Comparison of ENCODE assay signal across 20 cellular contexts in the genomic region with DNA sequence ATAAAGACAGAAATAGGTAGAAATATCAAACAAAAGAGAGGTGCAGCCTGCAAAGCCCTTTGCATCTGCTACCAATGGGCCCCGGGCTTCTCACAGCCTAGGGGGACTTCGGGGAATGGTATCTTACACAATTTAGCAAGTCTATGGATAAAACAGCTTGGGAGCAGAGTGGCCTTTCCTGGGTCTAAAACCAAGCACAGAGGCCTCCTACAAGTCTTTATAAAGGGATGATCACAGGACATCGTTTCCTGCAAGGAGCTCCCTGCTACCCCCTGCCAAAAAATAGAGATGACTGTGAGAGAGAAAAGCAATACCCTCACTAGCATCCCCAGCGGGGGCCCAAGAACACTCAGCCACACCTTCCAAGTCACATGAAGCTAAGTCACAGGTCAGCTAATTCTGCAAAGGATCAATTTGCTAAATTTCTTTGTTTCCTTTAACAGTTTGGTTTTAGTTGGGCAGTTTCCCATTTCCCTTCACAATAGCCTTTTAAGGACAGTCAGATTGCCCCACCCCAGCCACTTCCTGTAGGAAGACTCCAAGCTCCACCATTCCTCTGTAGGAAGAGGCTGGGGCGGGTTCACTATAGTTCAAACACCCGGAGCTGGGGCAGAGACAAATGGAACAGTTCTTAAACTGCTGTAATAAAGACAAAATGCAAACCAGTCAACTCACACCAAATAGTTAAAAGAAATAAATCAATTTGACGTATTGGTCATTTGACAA.
DNase-seq lines count a peak whose midpoint lies in the region; ATAC-seq, FAIRE-seq and TF ChIP-seq lines count a peak whose summit lies in the region.
"Had no signal": no experiment of that assay in that cellular context is flagged by ENCODE, and none has a peak within 500 bp of the region (broad histone marks: within the 10 kb centered on the region; RNA-seq: fewer than 3 reads in every experiment).

No MANE protein-coding gene starts in this region.

- no peak overlapping the region for H3K9ac ChIP-seq in H1 (replicated peaks in 1 of 4; ENCODE audit: extremely low read depth in 1 of 4, low read depth in 3 of 4, low read length in 3 of 4)
- H3K9ac ChIP-seq: BLaER1 treated with 17β-estradiol and CSF1 and Interleukin-3, amounts not matched to agents 10 nM and 100 nM had no signal

- H2AFZ ChIP-seq in H1 (ENCODE audit: low read length) (no peak overlapping the region), osteoblast (ENCODE audit: low read length) (no peak overlapping the region)

- H3K27ac ChIP-seq in H1 (ENCODE audit: low read depth, low read length), result no peak overlapping the region
- H3K27ac ChIP-seq in osteoblast (ENCODE audit: low read depth, low read length), result no peak overlapping the region
- H3K27ac ChIP-seq: BLaER1 treated with 17β-estradiol and CSF1 and Interleukin-3, amounts not matched to agents 10 nM and 100 nM; HL-60 had no signal

- H2BK12ac ChIP-seq in H1 (ENCODE audit: low read depth, low read length), result 0 out of 2 replicates have a peak overlapping the region, but pooled peaks have one; percentile 35

- H2AK5ac ChIP-seq in H1 (ENCODE audit: low read depth, low read length), result no peak overlapping the region

- H3K4me1 ChIP-seq in H1 (replicated peaks in 1 of 4; ENCODE audit: control insufficient read depth in 3 of 4, insufficient read depth in 4 of 4, low read length in 3 of 4) (peaks cover 0 to 26% (median 14%) of the 10 kb centered on the region in 4 experiments; a peak in 5 of 7 replicates), osteoblast (ENCODE audit: insufficient read depth, low read length) (no peaks in the 10 kb centered on the region)
- H3K4me1 ChIP-seq: Caco-2, HAP-1 had no signal

- H2BK15ac ChIP-seq in H1 (ENCODE audit: low read length), result no peak overlapping the region

- no peak overlapping the region for H3K18ac ChIP-seq in H1 (ENCODE audit: extremely low read depth, low read length)

- peak; percentile 63 for FAIRE-seq in H1 (lab: Jason Lieb, UNC)
- FAIRE-seq: D721Med, GM12892, GM18507, HepG2 had no signal

- no peaks in the 10 kb centered on the region for H3K79me2 ChIP-seq in H1 (ENCODE audit: control insufficient read depth in 1 of 2, insufficient read depth in 2 of 2, low read length in 2 of 2)
- no peaks in the 10 kb centered on the region for H3K79me2 ChIP-seq in osteoblast (ENCODE audit: insufficient read depth, low read length)

- H4K8ac ChIP-seq in H1 (ENCODE audit: extremely low read depth, insufficient read depth, low read length), result no peak overlapping the region

- peak; percentile 18 for DNase-seq in COR-L47 (lab: John Stamatoyannopoulos, UW)
- DNase-seq in NCI-H69 (lab: John Stamatoyannopoulos, UW), result peak; percentile 69
- DNase-seq in H1 (ENCODE audit: low read depth in 1 of 2, low spot score in 2 of 2), result no peak
- peak; percentile 13 for DNase-seq in osteoblast (ENCODE audit: insufficient read length, low spot score, missing footprints)
- no peak for DNase-seq in SK-N-DZ (ENCODE audit: low spot score)
- no peak for DNase-seq in HCEC 1CT
- DNase-seq: 8988T; Caco-2; CD8-positive, alpha-beta T cell; DMS79; GDM1; KBM-7 had no signal

- no peak overlapping the region for H4K91ac ChIP-seq in H1 (replicated peaks; ENCODE audit: insufficient read length, low read length)

- TF ChIP-seq EP300 in H1 (IDR thresholded peaks at IDR 0.05; ENCODE audit: borderline replicate concordance in 1 of 2, low read depth in 2 of 2, low read length in 2 of 2), result no peak

- H3K4me2 ChIP-seq in H1 (ENCODE audit: insufficient read depth in 1 of 2, low read depth in 2 of 2, low read length in 2 of 2), result peak overlapping the region; percentile 12 to 13; a peak in 1 of 4 replicates
- no peak overlapping the region for H3K4me2 ChIP-seq in osteoblast (ENCODE audit: insufficient read depth, low read length)

- H2BK120ac ChIP-seq in H1 (replicated peaks; ENCODE audit: low read depth, low read length), result no peak overlapping the region

- WGBS in H1 (ENCODE audit: extremely low coverage in 1 of 2, insufficient coverage in 1 of 2, insufficient read length in 1 of 2, insufficient replicate concordance in 2 of 2, low coverage in 1 of 2, low lambda C conversion rate in 2 of 2, missing lambda C conversion rate in 1 of 2), 2 experiments, result 55% methylated on average over 7 of the region's 7 CpGs; no CpG with 5 or more reads in 1 of the 2 experiments

- CTCF ChIA-PET in H1 (lab: Charles Lee; ENCODE audit: partially characterized antibody), result interaction anchor here (0.9 to 42.3 kb wide), 8 partner anchors 7 to 137 kb away, joined by 6 to 1348 read pairs (median 328); a partner anchor contains a TSS

- H3K14ac ChIP-seq in H1 (ENCODE audit: insufficient read length), result no peak overlapping the region

- no peak for TF ChIP-seq RAD21 in H1 (IDR thresholded peaks at IDR 0.05 in 1 of 2, conservative IDR thresholded peaks at IDR 0.05 in 1 of 2; ENCODE audit: low read depth in 2 of 2, low read length in 2 of 2)

- H3K23me2 ChIP-seq in H1 (ENCODE audit: low read depth, low read length), result no peaks in the 10 kb centered on the region

- H3K4ac ChIP-seq in H1 (replicated peaks; ENCODE audit: insufficient read length, low read depth, low read length), result no peak overlapping the region

- H3K27me3 ChIP-seq in H1 (replicated peaks in 1 of 4; ENCODE audit: control insufficient read depth in 3 of 4, extremely low read depth in 1 of 4, insufficient read depth in 3 of 4, low read length in 3 of 4) (no peaks in the 10 kb centered on the region), osteoblast (ENCODE audit: insufficient read depth, low read length) (peaks cover 5% of the 10 kb centered on the region)

- H3K36me3 ChIP-seq in H1 (ENCODE audit: control insufficient read depth in 2 of 4, insufficient read depth in 4 of 4, low read length in 3 of 4), result no peaks in the 10 kb centered on the region
- H3K36me3 ChIP-seq in osteoblast (ENCODE audit: insufficient read depth, low read length), result no peaks in the 10 kb centered on the region
- H3K36me3 ChIP-seq: BLaER1 treated with 17β-estradiol and CSF1 and Interleukin-3, amounts not matched to agents 10 nM and 100 nM; HAP-1 had no signal

- POLR2A ChIA-PET in H1 (lab: Charles Lee; ENCODE audit: partially characterized antibody), result no interaction called here

- ATAC-seq in GM18517 (IDR thresholded peaks at IDR 0.05; ENCODE audit: unreplicated experiment), result no peak
- ATAC-seq: CD8-positive, alpha-beta T cell; HepG2 had no signal

- TF ChIP-seq POLR2A in H1 (IDR thresholded peaks at IDR 0.05; ENCODE audit: control extremely low read depth in 1 of 2, low read depth in 2 of 2, low read length in 2 of 2), result no peak

- no peak overlapping the region for H4K5ac ChIP-seq in H1 (ENCODE audit: insufficient read length, low read depth, low read length)

- H3K4me3 ChIP-seq in H1 (ENCODE audit: extremely low read depth in 1 of 4, insufficient read depth in 2 of 4, low read depth in 3 of 4, low read length in 4 of 4), result no peak overlapping the region
- H3K4me3 ChIP-seq in osteoblast (ENCODE audit: insufficient read depth, low read length), result no peak overlapping the region
- H3K4me3 ChIP-seq: BLaER1 treated with 17β-estradiol and CSF1 and Interleukin-3, amounts not matched to agents 10 nM and 100 nM; HAP-1 had no signal

- H2BK20ac ChIP-seq in H1 (ENCODE audit: low read length), result no peak overlapping the region

- 0 out of 2 replicates have a peak overlapping the region, but pooled peaks have one; percentile 20 for H2BK5ac ChIP-seq in H1 (ENCODE audit: low read depth, low read length)

- TF ChIP-seq CTCF in H1 (IDR thresholded peaks at IDR 0.05; ENCODE audit: control extremely low read depth in 1 of 3, insufficient read depth in 1 of 3, low read depth in 1 of 3, low read length in 3 of 3) (no peak), osteoblast (IDR thresholded peaks at IDR 0.05; ENCODE audit: extremely low read depth, low read depth, low read length) (no peak)

- no peak overlapping the region for H3K23ac ChIP-seq in H1 (ENCODE audit: insufficient read length)

- no peaks in the 10 kb centered on the region for H3K79me1 ChIP-seq in H1 (ENCODE audit: low read depth, low read length)

- no peak overlapping the region for H3K56ac ChIP-seq in H1 (replicated peaks; ENCODE audit: insufficient read length, low read depth, low read length)

- no peaks in the 10 kb centered on the region for H3K9me3 ChIP-seq in H1 (ENCODE audit: insufficient read depth in 2 of 2, low read depth in 1 of 2, low read length in 1 of 2)
- H3K9me3 ChIP-seq in osteoblast (ENCODE audit: low read depth, low read length), result no peaks in the 10 kb centered on the region
- H3K9me3 ChIP-seq: BLaER1 treated with 17β-estradiol and CSF1 and Interleukin-3, amounts not matched to agents 10 nM and 100 nM; Caco-2; HAP-1 had no signal

- peaks cover 0 to 1% of the 10 kb centered on the region in 2 experiments for H4K20me1 ChIP-seq in H1 (replicated peaks in 1 of 2; ENCODE audit: control insufficient read depth in 1 of 2, insufficient read depth in 2 of 2, low read length in 2 of 2)
- H4K20me1 ChIP-seq in osteoblast (ENCODE audit: insufficient read depth, low read length), result no peaks in the 10 kb centered on the region

TF ChIP-seq in H1, 55 proteins besides CTCF, POLR2A, EP300 and RAD21:
- TF ChIP-seq POU5F1 (IDR thresholded peaks at IDR 0.05; ENCODE audit: low read depth, low read length) (no peak), EZH2 (IDR thresholded peaks at IDR 0.05; ENCODE audit: low read depth, low read length, severe bottlenecking) (no peak), SRF (IDR thresholded peaks at IDR 0.05; ENCODE audit: low read depth, low read length) (peak; percentile 43; the same call in 1 of the 2 replicates), CHD1 (IDR thresholded peaks at IDR 0.05; ENCODE audit: low read depth, low read length) (no peak)
TF ChIP-seq in H1: peak in this region for 1.

Comparison
In these comparisons a context has a peak if more than half of its experiments do, and no peak if none do; other contexts are left out.
1. DNase-seq: peak in COR-L47 (single experiment), NCI-H69 (single experiment) and osteoblast (single experiment); none in H1 (0 of 2), SK-N-DZ (single experiment) and HCEC 1CT (single experiment).